Comparison of ENCODE assay signal across 1 cellular context in the genomic region with DNA sequence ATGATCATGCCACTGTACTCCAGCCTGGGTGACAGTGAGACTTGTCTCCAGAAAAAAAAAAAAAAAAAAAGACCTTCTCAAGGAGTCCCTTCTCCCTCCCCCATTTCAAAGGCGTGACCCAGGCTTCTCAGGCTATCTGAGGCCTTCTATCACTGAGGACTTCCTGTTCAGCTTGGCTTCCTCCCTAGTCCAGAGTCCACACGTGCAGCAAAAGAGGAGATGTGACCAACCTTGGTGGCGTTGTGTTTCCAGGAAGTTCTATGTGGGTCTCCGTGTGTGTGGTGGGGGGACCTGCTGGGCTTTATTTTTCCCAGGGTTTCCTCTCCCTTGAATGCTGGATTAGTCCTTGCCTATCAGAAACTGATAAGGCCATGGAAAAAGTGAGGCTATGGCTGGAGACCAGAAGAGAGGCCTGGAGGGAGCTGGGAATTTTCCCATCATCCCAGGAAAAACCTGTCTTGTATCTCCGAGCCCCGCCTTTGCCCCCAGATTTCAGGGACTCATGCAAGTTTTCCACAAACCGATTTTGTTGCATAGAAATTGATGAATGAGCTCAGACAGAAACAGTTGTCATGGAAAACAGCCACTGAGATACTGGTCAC.
TF ChIP-seq lines count a peak whose summit lies in the region.

No MANE protein-coding gene starts in this region.

TF ChIP-seq in IMR-90, 13 proteins besides CTCF, POLR2A, EP300 and RAD21:
- TF ChIP-seq BHLHE40 (IDR thresholded peaks at IDR 0.05; ENCODE audit: low read depth, low read length) (no peak), MAFK (IDR thresholded peaks at IDR 0.05; ENCODE audit: low read depth, low read length) (no peak), RCOR1 (IDR thresholded peaks at IDR 0.05; ENCODE audit: insufficient replicate concordance, low read length) (no peak), RFX5 (IDR thresholded peaks at IDR 0.05; ENCODE audit: low read depth, low read length) (no peak), SMC3 (IDR thresholded peaks at IDR 0.05; ENCODE audit: low read depth, low read length) (no peak), CEBPB (IDR thresholded peaks at IDR 0.05; ENCODE audit: low read depth, low read length) (no peak), MAZ (IDR thresholded peaks at IDR 0.05; ENCODE audit: borderline replicate concordance, low read depth, low read length) (no peak), MXI1 (IDR thresholded peaks at IDR 0.05; ENCODE audit: borderline replicate concordance, low read depth, low read length) (no peak), NFE2L2 (IDR thresholded peaks at IDR 0.05; ENCODE audit: low read depth, low read length) (no peak)
- TF ChIP-seq, protein P1, sequence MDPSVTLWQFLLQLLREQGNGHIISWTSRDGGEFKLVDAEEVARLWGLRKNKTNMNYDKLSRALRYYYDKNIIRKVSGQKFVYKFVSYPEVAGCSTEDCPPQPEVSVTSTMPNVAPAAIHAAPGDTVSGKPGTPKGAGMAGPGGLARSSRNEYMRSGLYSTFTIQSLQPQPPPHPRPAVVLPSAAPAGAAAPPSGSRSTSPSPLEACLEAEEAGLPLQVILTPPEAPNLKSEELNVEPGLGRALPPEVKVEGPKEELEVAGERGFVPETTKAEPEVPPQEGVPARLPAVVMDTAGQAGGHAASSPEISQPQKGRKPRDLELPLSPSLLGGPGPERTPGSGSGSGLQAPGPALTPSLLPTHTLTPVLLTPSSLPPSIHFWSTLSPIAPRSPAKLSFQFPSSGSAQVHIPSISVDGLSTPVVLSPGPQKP (IDR thresholded peaks at IDR 0.05; ENCODE audit: borderline replicate concordance, low read depth, low read length), result no peak
- TF ChIP-seq, protein P2, sequence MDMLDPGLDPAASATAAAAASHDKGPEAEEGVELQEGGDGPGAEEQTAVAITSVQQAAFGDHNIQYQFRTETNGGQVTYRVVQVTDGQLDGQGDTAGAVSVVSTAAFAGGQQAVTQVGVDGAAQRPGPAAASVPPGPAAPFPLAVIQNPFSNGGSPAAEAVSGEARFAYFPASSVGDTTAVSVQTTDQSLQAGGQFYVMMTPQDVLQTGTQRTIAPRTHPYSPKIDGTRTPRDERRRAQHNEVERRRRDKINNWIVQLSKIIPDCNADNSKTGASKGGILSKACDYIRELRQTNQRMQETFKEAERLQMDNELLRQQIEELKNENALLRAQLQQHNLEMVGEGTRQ (IDR thresholded peaks at IDR 0.05; ENCODE audit: low read depth, low read length), result no peak
